ENCODE assay signal across 8 cellular contexts in the genomic region with DNA sequence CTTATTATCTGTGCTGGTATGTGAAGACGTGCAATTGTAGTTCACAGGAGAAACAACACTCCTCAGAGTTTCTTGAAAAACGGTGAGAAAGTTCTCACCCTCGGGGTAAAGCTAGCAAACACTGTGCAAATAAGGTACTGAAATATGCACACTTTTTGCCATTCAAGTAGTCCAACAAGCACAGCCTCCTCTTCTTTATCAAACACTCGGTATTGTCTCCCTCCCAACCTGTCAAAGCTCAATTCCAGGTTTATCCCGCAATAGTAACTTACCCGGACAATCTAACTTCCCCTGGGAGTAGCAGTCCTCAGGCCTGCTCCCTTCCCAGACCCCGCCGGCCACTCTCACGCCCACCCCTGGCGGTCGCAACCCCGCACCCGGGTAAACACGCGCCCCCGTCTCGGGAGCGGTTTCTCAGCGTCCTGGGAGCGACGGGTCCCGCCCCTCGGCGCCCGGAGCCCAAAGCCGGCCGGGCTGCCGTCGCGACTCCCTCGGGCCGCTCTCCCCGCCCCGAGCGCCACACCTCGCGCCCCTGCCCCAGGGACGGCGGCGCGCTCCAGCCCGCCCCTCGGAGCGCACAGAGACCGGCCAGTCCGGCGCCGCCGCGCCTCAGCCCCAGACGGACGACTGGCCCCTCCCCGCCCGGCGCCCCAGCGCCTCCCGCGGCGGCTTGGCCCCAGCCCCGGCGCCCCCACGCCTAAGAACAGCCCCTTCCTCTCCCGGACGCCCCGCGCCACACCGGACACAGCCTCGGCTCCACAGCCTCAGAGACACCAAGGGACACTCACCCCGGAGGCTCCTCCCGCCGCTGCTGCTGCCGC. TPM values are rescaled to one million over a fixed set of nuclear protein-coding genes. Genes with fewer than 3 reads are reported as not detected.
DNase-seq lines count a peak whose midpoint lies in the region; ATAC-seq, FAIRE-seq and TF ChIP-seq lines count a peak whose summit lies in the region.

No MANE protein-coding gene starts in this region.

- peak overlapping the region; percentile 84 for H3K4me3 ChIP-seq in A549

- TF ChIP-seq EP300 in A549 (IDR thresholded peaks at IDR 0.05) = no peak

- peaks cover 3% of the 10 kb centered on the region for H3K36me3 Mint-ChIP-seq in activated naive CD4-positive, alpha-beta T cell treated with anti-CD3 and anti-CD28 coated beads for 36 hours (ENCODE audit: low read depth)

- 2% methylated on average over 13 of the region's 72 CpGs for WGBS in A549 (ENCODE audit: missing lambda C conversion rate)

- H3K4me1 ChIP-seq in A549 = peaks cover 30% of the 10 kb centered on the region

- H3K4me2 ChIP-seq in A549 = peak overlapping the region; percentile 97

- peak overlapping the region; percentile 89 for H3K4me3 Mint-ChIP-seq in activated naive CD4-positive, alpha-beta T cell treated with anti-CD3 and anti-CD28 coated beads for 36 hours

- H3K4me1 Mint-ChIP-seq in activated naive CD4-positive, alpha-beta T cell treated with anti-CD3 and anti-CD28 coated beads for 36 hours (ENCODE audit: low read depth) = peaks cover 57% of the 10 kb centered on the region

- no peaks in the 10 kb centered on the region for H3K27me3 Mint-ChIP-seq in activated naive CD4-positive, alpha-beta T cell treated with anti-CD3 and anti-CD28 coated beads for 36 hours (ENCODE audit: low read depth)

- FAIRE-seq in A549 (lab: Jason Lieb, UNC) (no peak), GM12891 (lab: Jason Lieb, UNC) (peak; percentile 20), urothelium cell line (lab: Jason Lieb, UNC) (no peak)

- no peak for TF ChIP-seq CTCF in A549 (IDR thresholded peaks at IDR 0.05)

- no peaks in the 10 kb centered on the region for H3K9me3 Mint-ChIP-seq in activated naive CD4-positive, alpha-beta T cell treated with anti-CD3 and anti-CD28 coated beads for 36 hours

- TF ChIP-seq RAD21 in A549 (conservative IDR thresholded peaks at IDR 0.05 in 1 of 2, IDR thresholded peaks at IDR 0.05 in 1 of 2) = no peak

- ATAC-seq in A549 (peak; percentile 73 to 79), HG02759 (IDR thresholded peaks at IDR 0.05; ENCODE audit: unreplicated experiment) (peak; percentile 66)

- peak overlapping the region; percentile 91 to 99 for H3K27ac ChIP-seq in A549

- intact Hi-C loops in activated naive CD4-positive, alpha-beta T cell treated with anti-CD3 and anti-CD28 coated beads for 36 hours (cut with micrococcal nuclease) = loop anchor here (2.0 to 10.0 kb wide), 5 partner anchors 97 to 1060 kb away; a partner anchor contains a TSS

- no peak for TF ChIP-seq POLR2A in A549 (IDR thresholded peaks at IDR 0.05; ENCODE audit: low read length)
- no peak for TF ChIP-seq POLR2A in GM12891 (IDR thresholded peaks at IDR 0.05; ENCODE audit: low read depth, low read length)

- POLR2A ChIA-PET in A549 (lab: Yijun Ruan, JAX) = no interaction called here

- CTCF ChIA-PET in A549 (lab: Yijun Ruan, JAX) = interaction anchor here (0.7 to 2.0 kb wide), 4 partner anchors 14 to 125 kb away, joined by 3 to 5 read pairs (median 4); no protein-coding TSS in a partner anchor
- CTCF ChIA-PET in activated naive CD4-positive, alpha-beta T cell treated with anti-CD3 and anti-CD28 coated beads for 36 hours (lab: Charles Lee) = interaction anchor here (1.0 kb wide), 1 partner anchor 96 kb away, joined by 3 read pairs; no protein-coding TSS in a partner anchor

- DNase-seq in A549 (ENCODE audit: low read depth in 1 of 2, low spot score in 1 of 2) (peak in 1 of 2 experiments; percentile 20), GM12891 (ENCODE audit: insufficient read length, low spot score) (peak; percentile 37), NCI-H146 treated with DMSO at 0.1 percent for 48 hours (lab: John Stamatoyannopoulos, UW; ENCODE audit: unreplicated experiment) (peak; percentile 1), glomerular visceral epithelial cell (ENCODE audit: extremely low spot score) (peak; percentile 60), occipital lobe (lab: John Stamatoyannopoulos, UW) (peak; percentile 42), urothelium cell line (ENCODE audit: low spot score) (peak; percentile 53)
- peak; percentile 31 for DNase-seq in activated naive CD4-positive, alpha-beta T cell treated with anti-CD3 and anti-CD28 coated beads for 36 hours

- peak overlapping the region; percentile 83 for H3K27ac Mint-ChIP-seq in activated naive CD4-positive, alpha-beta T cell treated with anti-CD3 and anti-CD28 coated beads for 36 hours

- H3K9me3 ChIP-seq in A549 = no peaks in the 10 kb centered on the region; the same call in 2 of the 3 replicates

TF ChIP-seq in A549, 52 proteins besides CTCF, POLR2A, EP300 and RAD21:
- no peak for TF ChIP-seq RFX5 (IDR thresholded peaks at IDR 0.05)
- TF ChIP-seq PHF8 (IDR thresholded peaks at IDR 0.05; ENCODE audit: borderline replicate concordance, low read depth) = 0 out of 2 replicates have a peak, but pooled peaks have one; percentile 48
- peak in 1 of 2 experiments; percentile 5; a peak in 1 of 5 replicates for TF ChIP-seq JUN (IDR thresholded peaks at IDR 0.05)
- TF ChIP-seq, protein P1, sequence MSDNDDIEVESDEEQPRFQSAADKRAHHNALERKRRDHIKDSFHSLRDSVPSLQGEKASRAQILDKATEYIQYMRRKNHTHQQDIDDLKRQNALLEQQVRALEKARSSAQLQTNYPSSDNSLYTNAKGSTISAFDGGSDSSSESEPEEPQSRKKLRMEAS (IDR thresholded peaks at IDR 0.05) = peak; percentile 37; the same call in 1 of the 2 replicates

TF ChIP-seq in GM12891, 5 proteins besides CTCF, POLR2A, EP300 and RAD21:
- TF ChIP-seq POU2F2 (IDR thresholded peaks at IDR 0.05; ENCODE audit: low read depth, low read length) (no peak), SPI1 (IDR thresholded peaks at IDR 0.05; ENCODE audit: low read depth, low read length) (no peak), PAX5 (IDR thresholded peaks at IDR 0.05; ENCODE audit: insufficient read depth, low read length, severe bottlenecking) (no peak), POLR2AphosphoS5 (IDR thresholded peaks at IDR 0.05; ENCODE audit: low read depth, low read length) (no peak), TAF1 (IDR thresholded peaks at IDR 0.05; ENCODE audit: low read depth, low read length) (no peak)
TF ChIP-seq in GM12891: peak in this region for 0.

RNA-seq across cellular contexts. Expression of a gene that starts 0.6 kb away (rescaled TPM):
- polyA plus RNA-seq in A549 (2011; rRNA removed) (17.4 and 18.9 TPM in 2 replicates), A549 (2017; fragmentation: RNase III; extraction: RNeasy Plus Mini Kit Qiagen cat#74134 plus additional on column Dnase treatment) (11.1 to 11.5 TPM (median 11.4 TPM) in 3 replicates)
- 7.8 and 9.5 TPM in 2 replicates for polyA plus RNA-seq in A549 (2012; cell fraction: cytosol; rRNA removed)
- 8.5 and 8.6 TPM in 2 replicates for polyA plus RNA-seq in A549 (2012; cell fraction: nucleus; rRNA removed)
- 38.1 and 42.6 TPM in 2 replicates for polyA minus RNA-seq in A549 (2011; rRNA and poly(A)+ RNA removed)
- polyA plus RNA-seq in GM12891 (2012; ENCODE audit: low read depth, missing spikeins) = 4.5 TPM
- total RNA-seq in activated naive CD4-positive, alpha-beta T cell treated with anti-CD3 and anti-CD28 coated beads for 36 hours = 1 to 10 TPM; 7.2 to 7.7 TPM
- total RNA-seq in occipital lobe = 55.7 TPM

RNA-seq across cellular contexts. Expression of a gene that starts 14.7 kb away (rescaled TPM):
- polyA plus RNA-seq in A549 (2011; rRNA removed) (not detected in 2 replicates), A549 (2017; fragmentation: RNase III; extraction: RNeasy Plus Mini Kit Qiagen cat#74134 plus additional on column Dnase treatment) (not detected in 3 replicates)
- not detected in 2 replicates for polyA plus RNA-seq in A549 (2012; cell fraction: cytosol; rRNA removed)
- not detected in 2 replicates for polyA plus RNA-seq in A549 (2012; cell fraction: nucleus; rRNA removed)
- polyA minus RNA-seq in A549 (2011; rRNA and poly(A)+ RNA removed) = not detected in 2 replicates
- not detected for polyA plus RNA-seq in GM12891 (2012; ENCODE audit: low read depth, missing spikeins)
- total RNA-seq in activated naive CD4-positive, alpha-beta T cell treated with anti-CD3 and anti-CD28 coated beads for 36 hours = under 1 TPM; 0.43 to 0.79 TPM
- total RNA-seq in occipital lobe = not detected
